In the genomic region with DNA sequence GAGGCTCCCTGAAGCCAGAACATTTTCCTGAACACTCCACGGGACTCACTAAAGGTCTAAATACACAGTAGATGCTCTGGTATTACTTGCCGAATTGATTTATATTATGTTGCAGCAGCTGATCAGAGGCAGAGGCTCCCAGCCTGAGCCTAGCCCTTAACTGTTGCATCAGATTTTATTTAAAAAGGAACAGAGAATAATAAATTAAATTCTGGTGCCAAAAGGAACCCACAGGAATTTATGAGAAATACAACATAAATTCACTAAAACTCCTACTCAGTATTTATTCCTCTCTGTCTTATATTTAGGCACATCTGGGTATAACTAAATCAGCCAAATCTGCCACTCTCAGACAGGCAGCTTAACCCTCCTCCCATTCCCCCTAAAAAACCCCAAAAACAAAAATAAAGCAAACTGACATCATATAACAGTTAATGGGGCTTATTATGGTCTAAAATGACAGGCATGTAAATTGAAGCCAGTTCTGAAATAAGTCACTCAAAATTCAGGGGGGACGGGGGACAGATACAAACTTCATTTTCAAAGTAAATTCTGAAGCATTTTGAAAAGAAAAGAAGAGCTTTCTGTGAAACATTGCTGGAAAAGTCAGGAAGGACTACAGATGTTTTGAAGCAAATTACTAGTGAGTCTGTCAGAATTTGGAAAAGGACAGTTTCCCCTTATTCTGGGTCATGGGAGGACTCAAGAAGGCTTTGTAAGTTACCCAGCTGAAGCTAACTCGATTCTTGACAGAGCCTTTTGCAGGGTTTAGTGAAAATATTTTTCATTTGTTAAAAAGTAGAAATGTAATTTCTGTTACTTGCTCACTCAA, we compare ENCODE assay signal across 2 cellular contexts.
A peak's percentile ranks its signal among the peaks of the same experiment; 100 is the strongest.
TF ChIP-seq lines count a peak whose summit lies in the region.

No MANE protein-coding gene starts in this region.

TF ChIP-seq in GM23338, 12 proteins besides CTCF, POLR2A, EP300 and RAD21 (continued from another document and continues in another):
- TF ChIP-seq, protein P1, sequence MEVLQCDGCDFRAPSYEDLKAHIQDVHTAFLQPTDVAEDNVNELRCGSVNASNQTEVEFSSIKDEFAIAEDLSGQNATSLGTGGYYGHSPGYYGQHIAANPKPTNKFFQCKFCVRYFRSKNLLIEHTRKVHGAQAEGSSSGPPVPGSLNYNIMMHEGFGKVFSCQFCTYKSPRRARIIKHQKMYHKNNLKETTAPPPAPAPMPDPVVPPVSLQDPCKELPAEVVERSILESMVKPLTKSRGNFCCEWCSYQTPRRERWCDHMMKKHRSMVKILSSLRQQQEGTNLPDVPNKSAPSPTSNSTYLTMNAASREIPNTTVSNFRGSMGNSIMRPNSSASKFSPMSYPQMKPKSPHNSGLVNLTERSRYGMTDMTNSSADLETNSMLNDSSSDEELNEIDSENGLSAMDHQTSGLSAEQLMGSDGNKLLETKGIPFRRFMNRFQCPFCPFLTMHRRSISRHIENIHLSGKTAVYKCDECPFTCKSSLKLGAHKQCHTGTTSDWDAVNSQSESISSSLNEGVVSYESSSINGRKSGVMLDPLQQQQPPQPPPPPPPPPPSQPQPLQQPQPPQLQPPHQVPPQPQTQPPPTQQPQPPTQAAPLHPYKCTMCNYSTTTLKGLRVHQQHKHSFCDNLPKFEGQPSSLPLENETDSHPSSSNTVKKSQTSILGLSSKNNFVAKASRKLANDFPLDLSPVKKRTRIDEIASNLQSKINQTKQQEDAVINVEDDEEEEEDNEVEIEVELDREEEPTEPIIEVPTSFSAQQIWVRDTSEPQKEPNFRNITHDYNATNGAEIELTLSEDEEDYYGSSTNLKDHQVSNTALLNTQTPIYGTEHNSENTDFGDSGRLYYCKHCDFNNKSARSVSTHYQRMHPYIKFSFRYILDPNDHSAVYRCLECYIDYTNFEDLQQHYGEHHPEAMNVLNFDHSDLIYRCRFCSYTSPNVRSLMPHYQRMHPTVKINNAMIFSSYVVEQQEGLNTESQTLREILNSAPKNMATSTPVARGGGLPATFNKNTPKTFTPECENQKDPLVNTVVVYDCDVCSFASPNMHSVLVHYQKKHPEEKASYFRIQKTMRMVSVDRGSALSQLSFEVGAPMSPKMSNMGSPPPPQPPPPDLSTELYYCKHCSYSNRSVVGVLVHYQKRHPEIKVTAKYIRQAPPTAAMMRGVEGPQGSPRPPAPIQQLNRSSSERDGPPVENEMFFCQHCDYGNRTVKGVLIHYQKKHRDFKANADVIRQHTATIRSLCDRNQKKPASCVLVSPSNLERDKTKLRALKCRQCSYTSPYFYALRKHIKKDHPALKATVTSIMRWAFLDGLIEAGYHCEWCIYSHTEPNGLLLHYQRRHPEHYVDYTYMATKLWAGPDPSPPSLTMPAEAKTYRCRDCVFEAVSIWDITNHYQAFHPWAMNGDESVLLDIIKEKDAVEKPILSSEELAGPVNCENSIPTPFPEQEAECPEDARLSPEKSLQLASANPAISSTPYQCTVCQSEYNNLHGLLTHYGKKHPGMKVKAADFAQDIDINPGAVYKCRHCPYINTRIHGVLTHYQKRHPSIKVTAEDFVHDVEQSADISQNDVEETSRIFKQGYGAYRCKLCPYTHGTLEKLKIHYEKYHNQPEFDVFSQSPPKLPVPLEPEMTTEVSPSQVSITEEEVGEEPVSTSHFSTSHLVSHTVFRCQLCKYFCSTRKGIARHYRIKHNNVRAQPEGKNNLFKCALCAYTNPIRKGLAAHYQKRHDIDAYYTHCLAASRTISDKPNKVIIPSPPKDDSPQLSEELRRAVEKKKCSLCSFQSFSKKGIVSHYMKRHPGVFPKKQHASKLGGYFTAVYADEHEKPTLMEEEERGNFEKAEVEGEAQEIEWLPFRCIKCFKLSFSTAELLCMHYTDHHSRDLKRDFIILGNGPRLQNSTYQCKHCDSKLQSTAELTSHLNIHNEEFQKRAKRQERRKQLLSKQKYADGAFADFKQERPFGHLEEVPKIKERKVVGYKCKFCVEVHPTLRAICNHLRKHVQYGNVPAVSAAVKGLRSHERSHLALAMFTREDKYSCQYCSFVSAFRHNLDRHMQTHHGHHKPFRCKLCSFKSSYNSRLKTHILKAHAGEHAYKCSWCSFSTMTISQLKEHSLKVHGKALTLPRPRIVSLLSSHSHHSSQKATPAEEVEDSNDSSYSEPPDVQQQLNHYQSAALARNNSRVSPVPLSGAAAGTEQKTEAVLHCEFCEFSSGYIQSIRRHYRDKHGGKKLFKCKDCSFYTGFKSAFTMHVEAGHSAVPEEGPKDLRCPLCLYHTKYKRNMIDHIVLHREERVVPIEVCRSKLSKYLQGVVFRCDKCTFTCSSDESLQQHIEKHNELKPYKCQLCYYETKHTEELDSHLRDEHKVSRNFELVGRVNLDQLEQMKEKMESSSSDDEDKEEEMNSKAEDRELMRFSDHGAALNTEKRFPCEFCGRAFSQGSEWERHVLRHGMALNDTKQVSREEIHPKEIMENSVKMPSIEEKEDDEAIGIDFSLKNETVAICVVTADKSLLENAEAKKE (CRISPR knock-in tag; IDR thresholded peaks at IDR 0.05), result no peak
- no peak for TF ChIP-seq EZH2phosphoT487 (IDR thresholded peaks at IDR 0.05; ENCODE audit: unreplicated experiment)
- TF ChIP-seq CREB1 (CRISPR knock-in tag; IDR thresholded peaks at IDR 0.05; ENCODE audit: low read depth), result no peak
- no peak for TF ChIP-seq NANOG (IDR thresholded peaks at IDR 0.05; ENCODE audit: borderline replicate concordance)
- TF ChIP-seq ETS1 (IDR thresholded peaks at IDR 0.05), result no peak
- no peak for TF ChIP-seq EZH2 (IDR thresholded peaks at IDR 0.05; ENCODE audit: low read depth, unreplicated experiment)
- no peak for TF ChIP-seq ZNF331 (CRISPR knock-in tag; IDR thresholded peaks at IDR 0.05; ENCODE audit: low read depth)

TF ChIP-seq in GM12878, 131 proteins besides CTCF, POLR2A, EP300 and RAD21 (continued from another document and continues in another):
- TF ChIP-seq, protein P2, sequence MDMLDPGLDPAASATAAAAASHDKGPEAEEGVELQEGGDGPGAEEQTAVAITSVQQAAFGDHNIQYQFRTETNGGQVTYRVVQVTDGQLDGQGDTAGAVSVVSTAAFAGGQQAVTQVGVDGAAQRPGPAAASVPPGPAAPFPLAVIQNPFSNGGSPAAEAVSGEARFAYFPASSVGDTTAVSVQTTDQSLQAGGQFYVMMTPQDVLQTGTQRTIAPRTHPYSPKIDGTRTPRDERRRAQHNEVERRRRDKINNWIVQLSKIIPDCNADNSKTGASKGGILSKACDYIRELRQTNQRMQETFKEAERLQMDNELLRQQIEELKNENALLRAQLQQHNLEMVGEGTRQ (IDR thresholded peaks at IDR 0.05; ENCODE audit: borderline replicate concordance, low read depth, low read length), result no peak
- TF ChIP-seq TCF12 (IDR thresholded peaks at IDR 0.05; ENCODE audit: low read depth, low read length) (no peak), RB1 (IDR thresholded peaks at IDR 0.05; ENCODE audit: borderline replicate concordance) (no peak), STAT1 (conservative IDR thresholded peaks at IDR 0.05) (no peak), TCF7 (IDR thresholded peaks at IDR 0.05; ENCODE audit: borderline replicate concordance) (0 out of 2 replicates have a peak, but pooled peaks have one; percentile 18), CBX3 (IDR thresholded peaks at IDR 0.05; ENCODE audit: borderline replicate concordance, low read depth) (no peak), MYC (IDR thresholded peaks at IDR 0.05; ENCODE audit: insufficient read depth, insufficient read length, insufficient replicate concordance, low read length, severe bottlenecking) (no peak), ATF7 (IDR thresholded peaks at IDR 0.05; ENCODE audit: low read depth) (no peak), SUPT20H (IDR thresholded peaks at IDR 0.05; ENCODE audit: borderline replicate concordance, control insufficient read depth, low read depth, low read length) (no peak), NBN (IDR thresholded peaks at IDR 0.05) (no peak), KAT2A (conservative IDR thresholded peaks at IDR 0.05; ENCODE audit: control insufficient read depth, low read depth, low read length) (no peak), EZH2 (IDR thresholded peaks at IDR 0.05; ENCODE audit: borderline replicate concordance, control insufficient read depth, low read depth, low read length) (no peak), JUNB (IDR thresholded peaks at IDR 0.05) (peak; percentile 88), ZBED1 (IDR thresholded peaks at IDR 0.05; ENCODE audit: borderline replicate concordance) (0 out of 2 replicates have a peak, but pooled peaks have one; percentile 22), SMARCA5 (IDR thresholded peaks at IDR 0.05) (no peak), POU2F2 (IDR thresholded peaks at IDR 0.05; ENCODE audit: borderline replicate concordance, low read depth, low read length) (no peak), TARDBP (IDR thresholded peaks at IDR 0.05; ENCODE audit: borderline replicate concordance) (no peak), ASH2L (IDR thresholded peaks at IDR 0.05; ENCODE audit: borderline replicate concordance, low read depth) (no peak), BCLAF1 (IDR thresholded peaks at IDR 0.05) (no peak), RUNX3 (IDR thresholded peaks at IDR 0.05; ENCODE audit: low read length) (peak; percentile 71; the same call in 1 of the 2 replicates), CREM (IDR thresholded peaks at IDR 0.05; ENCODE audit: low read depth) (peak; percentile 54; the same call in 1 of the 2 replicates), SRF (IDR thresholded peaks at IDR 0.05; ENCODE audit: low read depth in 2 of 2, low read length in 2 of 2) (no peak), BHLHE40 (IDR thresholded peaks at IDR 0.05; ENCODE audit: borderline replicate concordance in 1 of 2, low read depth in 2 of 2, low read length in 1 of 2) (no peak), EGR1 (IDR thresholded peaks at IDR 0.05; ENCODE audit: borderline replicate concordance in 1 of 2, low read depth in 2 of 2, low read length in 2 of 2) (no peak), ZNF217 (IDR thresholded peaks at IDR 0.05) (no peak), IRF4 (IDR thresholded peaks at IDR 0.05; ENCODE audit: low read depth, low read length) (no peak), BCL3 (IDR thresholded peaks at IDR 0.05; ENCODE audit: borderline replicate concordance, insufficient read depth, low read depth, low read length, poor library complexity, severe bottlenecking) (peak; percentile 82), SUZ12 (IDR thresholded peaks at IDR 0.05; ENCODE audit: unreplicated experiment) (no peak)
- TF ChIP-seq, protein P3, sequence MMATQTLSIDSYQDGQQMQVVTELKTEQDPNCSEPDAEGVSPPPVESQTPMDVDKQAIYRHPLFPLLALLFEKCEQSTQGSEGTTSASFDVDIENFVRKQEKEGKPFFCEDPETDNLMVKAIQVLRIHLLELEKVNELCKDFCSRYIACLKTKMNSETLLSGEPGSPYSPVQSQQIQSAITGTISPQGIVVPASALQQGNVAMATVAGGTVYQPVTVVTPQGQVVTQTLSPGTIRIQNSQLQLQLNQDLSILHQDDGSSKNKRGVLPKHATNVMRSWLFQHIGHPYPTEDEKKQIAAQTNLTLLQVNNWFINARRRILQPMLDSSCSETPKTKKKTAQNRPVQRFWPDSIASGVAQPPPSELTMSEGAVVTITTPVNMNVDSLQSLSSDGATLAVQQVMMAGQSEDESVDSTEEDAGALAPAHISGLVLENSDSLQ (IDR thresholded peaks at IDR 0.05), result peak; percentile 34; the same call in 1 of the 2 replicates
- TF ChIP-seq, protein P4, sequence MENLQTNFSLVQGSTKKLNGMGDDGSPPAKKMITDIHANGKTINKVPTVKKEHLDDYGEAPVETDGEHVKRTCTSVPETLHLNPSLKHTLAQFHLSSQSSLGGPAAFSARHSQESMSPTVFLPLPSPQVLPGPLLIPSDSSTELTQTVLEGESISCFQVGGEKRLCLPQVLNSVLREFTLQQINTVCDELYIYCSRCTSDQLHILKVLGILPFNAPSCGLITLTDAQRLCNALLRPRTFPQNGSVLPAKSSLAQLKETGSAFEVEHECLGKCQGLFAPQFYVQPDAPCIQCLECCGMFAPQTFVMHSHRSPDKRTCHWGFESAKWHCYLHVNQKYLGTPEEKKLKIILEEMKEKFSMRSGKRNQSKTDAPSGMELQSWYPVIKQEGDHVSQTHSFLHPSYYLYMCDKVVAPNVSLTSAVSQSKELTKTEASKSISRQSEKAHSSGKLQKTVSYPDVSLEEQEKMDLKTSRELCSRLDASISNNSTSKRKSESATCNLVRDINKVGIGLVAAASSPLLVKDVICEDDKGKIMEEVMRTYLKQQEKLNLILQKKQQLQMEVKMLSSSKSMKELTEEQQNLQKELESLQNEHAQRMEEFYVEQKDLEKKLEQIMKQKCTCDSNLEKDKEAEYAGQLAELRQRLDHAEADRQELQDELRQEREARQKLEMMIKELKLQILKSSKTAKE (IDR thresholded peaks at IDR 0.05; ENCODE audit: low read depth, poor library complexity, severe bottlenecking), result no peak
